20 cellular contexts compared by ENCODE assay signal in the genomic region with DNA sequence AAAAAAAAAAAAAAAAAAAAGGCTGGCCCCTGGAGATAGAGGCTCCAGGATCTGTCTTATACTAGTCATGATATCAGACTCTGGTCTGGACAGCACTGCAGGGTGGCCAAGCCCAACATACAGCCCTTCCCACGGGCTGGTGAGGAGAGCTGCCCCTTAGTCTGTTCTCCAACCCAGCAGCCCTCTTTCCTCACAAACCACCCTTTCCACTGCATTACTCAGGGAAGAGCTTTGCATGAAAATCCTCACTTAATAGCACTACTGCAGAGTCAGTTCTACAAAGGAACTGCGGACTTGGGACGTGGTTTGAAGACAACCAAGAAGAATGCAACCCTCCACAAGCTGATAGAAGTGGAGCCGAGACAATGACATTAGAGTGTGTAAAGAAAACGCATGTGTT. TPM values are rescaled to one million over a fixed set of nuclear protein-coding genes. Genes with fewer than 3 reads are reported as not detected.
DNase-seq lines count a peak whose midpoint lies in the region; ATAC-seq, FAIRE-seq and TF ChIP-seq lines count a peak whose summit lies in the region.
"Had no signal": no experiment of that assay in that cellular context is flagged by ENCODE, and none has a peak within 500 bp of the region (broad histone marks: within the 10 kb centered on the region; RNA-seq: fewer than 3 reads in every experiment).

No MANE protein-coding gene starts in this region.

- no peak overlapping the region for H3K18ac ChIP-seq in H1 (ENCODE audit: extremely low read depth, low read length)

- H3K4me3 ChIP-seq in A549 (no peak overlapping the region), PC-3 (ENCODE audit: low read length) (peak overlapping the region; percentile 95; the same call in 1 of the 2 replicates), H1 (ENCODE audit: extremely low read depth in 1 of 4, insufficient read depth in 2 of 4, low read depth in 3 of 4, low read length in 4 of 4) (no peak overlapping the region)
- H3K4me3 ChIP-seq: GM23338 had no signal

- no peak for TF ChIP-seq POLR2A in A549 (IDR thresholded peaks at IDR 0.05; ENCODE audit: low read length)
- TF ChIP-seq POLR2A in H1 (IDR thresholded peaks at IDR 0.05; ENCODE audit: control extremely low read depth in 1 of 2, low read depth in 2 of 2, low read length in 2 of 2): no peak

- no peak overlapping the region for H2BK120ac ChIP-seq in H1 (replicated peaks; ENCODE audit: low read depth, low read length)

- H3K9ac ChIP-seq in PC-3 (ENCODE audit: low read length) (peak overlapping the region; percentile 52; the same call in 1 of the 2 replicates), H1 (replicated peaks in 1 of 4; ENCODE audit: extremely low read depth in 1 of 4, low read depth in 3 of 4, low read length in 3 of 4) (no peak overlapping the region)

- 0 out of 2 replicates have a peak overlapping the region, but pooled peaks have one; percentile 14 for H2AK5ac ChIP-seq in H1 (ENCODE audit: low read depth, low read length)

- peak overlapping the region; percentile 46 to 47; a peak in 5 of 6 replicates for H3K27ac ChIP-seq in A549
- peak overlapping the region; percentile 99 for H3K27ac ChIP-seq in PC-3 (ENCODE audit: low read length)
- no peak overlapping the region for H3K27ac ChIP-seq in H1 (ENCODE audit: low read depth, low read length)
- H3K27ac ChIP-seq: HL-60 had no signal

- no peaks in the 10 kb centered on the region for H3K9me2 ChIP-seq in PC-3 (replicated peaks; ENCODE audit: low read length)

- no peak for TF ChIP-seq RAD21 in A549 (conservative IDR thresholded peaks at IDR 0.05 in 1 of 2, IDR thresholded peaks at IDR 0.05 in 1 of 2)
- TF ChIP-seq RAD21 in H1 (IDR thresholded peaks at IDR 0.05 in 1 of 2, conservative IDR thresholded peaks at IDR 0.05 in 1 of 2; ENCODE audit: low read depth in 2 of 2, low read length in 2 of 2): no peak

- H3K79me2 ChIP-seq in PC-3 (ENCODE audit: low read length) (peaks cover 100% of the 10 kb centered on the region), H1 (ENCODE audit: control insufficient read depth in 1 of 2, insufficient read depth in 2 of 2, low read length in 2 of 2) (peaks cover 0 to 23% of the 10 kb centered on the region in 2 experiments; a peak in 1 of 4 replicates)

- no peaks in the 10 kb centered on the region; the same call in 1 of the 2 replicates for H3K79me1 ChIP-seq in H1 (ENCODE audit: low read depth, low read length)

- TF ChIP-seq CTCF in A549 (IDR thresholded peaks at IDR 0.05) (no peak), PC-3 (conservative IDR thresholded peaks at IDR 0.05; ENCODE audit: low read depth, low read length) (no peak), H1 (IDR thresholded peaks at IDR 0.05; ENCODE audit: control extremely low read depth in 1 of 3, insufficient read depth in 1 of 3, low read depth in 1 of 3, low read length in 3 of 3) (no peak), neural crest cell (conservative IDR thresholded peaks at IDR 0.05) (no peak)

- H3K9me3 Mint-ChIP-seq in neural crest cell: no peaks in the 10 kb centered on the region
- H3K9me3 Mint-ChIP-seq: activated T-helper 1 cell treated with anti-CD3 and anti-CD28 coated beads, Interleukin-12 subunit alpha, Interleukin-12 subunit beta, Interleukin-2, Interleukin-4 antibody, amounts not matched to agents 30 ng/mL and 10 ng/mL and 1 ng/mL, durations not matched to agents 14 hours and 24 hours and 36 hours; CD4-positive, CD25-positive, alpha-beta regulatory T cell; GM23338; natural killer cell had no signal

- H3K23me2 ChIP-seq in H1 (ENCODE audit: low read depth, low read length): peaks cover 6% of the 10 kb centered on the region

- no peak overlapping the region for H2BK20ac ChIP-seq in H1 (ENCODE audit: low read length)

- TF ChIP-seq EP300 in A549 (IDR thresholded peaks at IDR 0.05): no peak
- TF ChIP-seq EP300 in H1 (IDR thresholded peaks at IDR 0.05; ENCODE audit: borderline replicate concordance in 1 of 2, low read depth in 2 of 2, low read length in 2 of 2): no peak

- H3K56ac ChIP-seq in H1 (replicated peaks; ENCODE audit: insufficient read length, low read depth, low read length): no peak overlapping the region

- no peak overlapping the region for H2BK12ac ChIP-seq in H1 (ENCODE audit: low read depth, low read length)

- peak overlapping the region; percentile 98 for H3K4me2 ChIP-seq in A549
- peak overlapping the region; percentile 94 for H3K4me2 ChIP-seq in PC-3 (ENCODE audit: low read length)
- no peak overlapping the region for H3K4me2 ChIP-seq in H1 (ENCODE audit: insufficient read depth in 1 of 2, low read depth in 2 of 2, low read length in 2 of 2)
- H3K4me2 ChIP-seq: GM23338 had no signal

- BruUV-seq in PC-3 (replicated peaks; lab: Mats Ljungman, UMichigan): no TSS peak

- ATAC-seq in A549: no peak; a peak in 1 of 6 replicates
- no peak for ATAC-seq in PC-3
- no peak for ATAC-seq in HG02588 (IDR thresholded peaks at IDR 0.05; ENCODE audit: unreplicated experiment)
- ATAC-seq in GM19463 (IDR thresholded peaks at IDR 0.05; ENCODE audit: unreplicated experiment): no peak
- ATAC-seq: activated CD4-positive, CD25-positive, alpha-beta regulatory T cell treated with anti-CD3 and anti-CD28 coated beads, Interleukin-2, amount 50 U/mL, for 24 hours; esophagus mucosa; GM23338; natural killer cell had no signal

- H3K9me3 ChIP-seq in A549 (no peaks in the 10 kb centered on the region), PC-3 (ENCODE audit: low read length) (no peaks in the 10 kb centered on the region), H1 (ENCODE audit: insufficient read depth in 2 of 2, low read depth in 1 of 2, low read length in 1 of 2) (no peaks in the 10 kb centered on the region)

- H3K4me1 ChIP-seq in A549 (peaks cover 94% of the 10 kb centered on the region), PC-3 (ENCODE audit: insufficient read depth, low read length) (peaks cover 90% of the 10 kb centered on the region), H1 (replicated peaks in 1 of 4; ENCODE audit: control insufficient read depth in 3 of 4, insufficient read depth in 4 of 4, low read length in 3 of 4) (peaks cover 5 to 12% (median 5%) of the 10 kb centered on the region in 4 experiments)

- 72% methylated on average over 5 of the region's 5 CpGs for WGBS in A549 (ENCODE audit: missing lambda C conversion rate)
- WGBS in H1 (ENCODE audit: extremely low coverage in 1 of 2, insufficient coverage in 1 of 2, insufficient read length in 1 of 2, insufficient replicate concordance in 2 of 2, low coverage in 1 of 2, low lambda C conversion rate in 2 of 2, missing lambda C conversion rate in 1 of 2), 2 experiments: 78% methylated on average over 5 of the region's 5 CpGs; no CpG with 5 or more reads in 1 of the 2 experiments

- POLR2A ChIA-PET in A549 (lab: Yijun Ruan, JAX) (no interaction called here), PC-3 (lab: Charles Lee; ENCODE audit: unreplicated experiment) (interaction anchor here (0.5 to 0.6 kb wide), 3 partner anchors 8 to 135 kb away, joined by 3 to 4 read pairs (median 4); no protein-coding TSS in a partner anchor), H1 (lab: Charles Lee; ENCODE audit: partially characterized antibody) (no interaction called here)

- no peak overlapping the region for H3K23ac ChIP-seq in H1 (ENCODE audit: insufficient read length)

- DNase-seq in A549 (ENCODE audit: low read depth in 1 of 2, low spot score in 1 of 2) (no peak), PC-3 (no peak), H1 (ENCODE audit: low read depth in 1 of 2, low spot score in 2 of 2) (no peak), neural crest cell (ENCODE audit: low read depth, low spot score) (no peak), activated gamma-delta T cell (lab: John Stamatoyannopoulos, UW) (no peak)
- DNase-seq in stimulated activated CD4-positive, alpha-beta T cell treated with anti-CD3 and anti-CD28 coated beads, Interleukin-12 subunit alpha, Interleukin-12 subunit beta, amount 100 ng/mL, for 4 hours: no peak
- DNase-seq: CD4-positive, CD25-positive, alpha-beta regulatory T cell; DMS53; MV-4-11; natural killer cell; NCI-H1930; NCI-H510A treated with DMSO at 0.1 percent for 48 hours; T-helper 9 cell had no signal

- H2BK15ac ChIP-seq in H1 (ENCODE audit: low read length): 0 out of 2 replicates have a peak overlapping the region, but pooled peaks have one; percentile 1

- 0 out of 2 replicates have a peak overlapping the region, but pooled peaks have one; percentile 54 for H2BK5ac ChIP-seq in H1 (ENCODE audit: low read depth, low read length)

- H4K20me1 ChIP-seq in PC-3 (ENCODE audit: low read length): peaks cover 68% of the 10 kb centered on the region
- peaks cover 0 to 6% of the 10 kb centered on the region in 2 experiments for H4K20me1 ChIP-seq in H1 (replicated peaks in 1 of 2; ENCODE audit: control insufficient read depth in 1 of 2, insufficient read depth in 2 of 2, low read length in 2 of 2)

- intact Hi-C loops in PC-3 (cut with micrococcal nuclease): no loop called here

- H3K27me3 ChIP-seq in PC-3 (ENCODE audit: low read length) (no peaks in the 10 kb centered on the region), H1 (replicated peaks in 1 of 4; ENCODE audit: control insufficient read depth in 3 of 4, extremely low read depth in 1 of 4, insufficient read depth in 3 of 4, low read length in 3 of 4) (no peaks in the 10 kb centered on the region; a peak in 1 of 7 replicates)

- H3K27me3 Mint-ChIP-seq in neural crest cell (ENCODE audit: low read depth): no peaks in the 10 kb centered on the region

- H2AFZ ChIP-seq in PC-3 (ENCODE audit: low read length) (no peak overlapping the region), H1 (ENCODE audit: low read length) (no peak overlapping the region)
- H2AFZ ChIP-seq: GM23338 had no signal

- no peak for FAIRE-seq in A549 (lab: Jason Lieb, UNC)
- FAIRE-seq in H1 (lab: Jason Lieb, UNC): no peak

- peaks cover 31% of the 10 kb centered on the region for H3K36me3 Mint-ChIP-seq in neural crest cell (ENCODE audit: low read depth)
- H3K36me3 Mint-ChIP-seq: CD4-positive, CD25-positive, alpha-beta regulatory T cell; natural killer cell had no signal

- no peak overlapping the region for H3K4ac ChIP-seq in H1 (replicated peaks; ENCODE audit: insufficient read length, low read depth, low read length)

- CTCF ChIA-PET in A549 (lab: Yijun Ruan, JAX): interaction anchor here (0.5 to 1.3 kb wide), 3 partner anchors 14 to 169 kb away, joined by 3 to 7 read pairs (median 3); no protein-coding TSS in a partner anchor
- CTCF ChIA-PET in PC-3 (lab: Charles Lee): interaction anchor here (0.7 kb wide), 2 partner anchors 10 to 170 kb away, joined by 6 to 12 read pairs; no protein-coding TSS in a partner anchor
- CTCF ChIA-PET in H1 (lab: Charles Lee; ENCODE audit: partially characterized antibody): interaction anchor here (0.6 to 1.4 kb wide), 4 partner anchors 34 to 168 kb away, joined by 3 to 4 read pairs (median 3); no protein-coding TSS in a partner anchor

- H3F3A ChIP-seq in PC-3 (ENCODE audit: low read length, unreplicated experiment): peaks cover 37% of the 10 kb centered on the region

- peak overlapping the region; percentile 36 for H3K27ac Mint-ChIP-seq in neural crest cell (ENCODE audit: unreplicated experiment)
- H3K27ac Mint-ChIP-seq: activated T-helper 1 cell treated with anti-CD3 and anti-CD28 coated beads, Interleukin-12 subunit alpha, Interleukin-12 subunit beta, Interleukin-2, Interleukin-4 antibody, amounts not matched to agents 30 ng/mL and 10 ng/mL and 1 ng/mL, durations not matched to agents 14 hours and 24 hours and 36 hours; CD4-positive, CD25-positive, alpha-beta regulatory T cell; GM23338; natural killer cell had no signal

- H4K8ac ChIP-seq in H1 (ENCODE audit: extremely low read depth, insufficient read depth, low read length): no peak overlapping the region

- H3K4me3 Mint-ChIP-seq in neural crest cell: peak overlapping the region; percentile 74
- H3K4me3 Mint-ChIP-seq: activated T-helper 1 cell treated with anti-CD3 and anti-CD28 coated beads, Interleukin-12 subunit alpha, Interleukin-12 subunit beta, Interleukin-2, Interleukin-4 antibody, amounts not matched to agents 30 ng/mL and 10 ng/mL and 1 ng/mL, durations not matched to agents 14 hours and 24 hours and 36 hours; CD4-positive, CD25-positive, alpha-beta regulatory T cell; GM23338; natural killer cell had no signal

- no peak overlapping the region for H4K5ac ChIP-seq in H1 (ENCODE audit: insufficient read length, low read depth, low read length)

- H3K36me3 ChIP-seq in PC-3 (ENCODE audit: low read depth, low read length) (peaks cover 87% of the 10 kb centered on the region), H1 (ENCODE audit: control insufficient read depth in 2 of 4, insufficient read depth in 4 of 4, low read length in 3 of 4) (peaks cover 0 to 6% (median 0%) of the 10 kb centered on the region in 4 experiments; a peak in 3 of 8 replicates)

- no peak overlapping the region for H3K14ac ChIP-seq in H1 (ENCODE audit: insufficient read length)

- H4K91ac ChIP-seq in H1 (replicated peaks; ENCODE audit: insufficient read length, low read length): no peak overlapping the region

- peaks cover 72% of the 10 kb centered on the region for H3K4me1 Mint-ChIP-seq in neural crest cell

RNA-seq across cellular contexts. Expression of gene BCAR3, which starts 5.7 kb away (rescaled TPM):
- polyA plus RNA-seq in A549 (2011; rRNA removed): 31.6 and 32.1 TPM in 2 replicates
- 28.6 and 37.0 TPM in 2 replicates for polyA plus RNA-seq in A549 (2012; cell fraction: cytosol; rRNA removed)
- polyA plus RNA-seq in A549 (2012; cell fraction: nucleus; rRNA removed): 40.5 and 50.4 TPM in 2 replicates
- polyA plus RNA-seq in A549 (2017; fragmentation: RNase III; extraction: RNeasy Plus Mini Kit Qiagen cat#74134 plus additional on column Dnase treatment): 29.8 to 35.8 TPM (median 33.4 TPM) in 3 replicates
- 27.5 and 30.0 TPM in 2 replicates for polyA minus RNA-seq in A549 (2011; rRNA and poly(A)+ RNA removed)
- total RNA-seq in PC-3 (2014; rRNA removed): 169 and 171 TPM in 2 replicates
- 8.3 and 9.2 TPM in 2 replicates for total RNA-seq in H1 (2021; fragmentation: NEBNext Ultra II Directional; extraction: Animal tissue kit (Norgen Biotek cat#: 25700))
- polyA plus RNA-seq in H1 (2011; rRNA removed): 5.6 and 7.3 TPM in 2 replicates
- polyA plus RNA-seq in H1 (2011; cell fraction: cytosol; rRNA removed): 6.6 TPM
- 9.7 TPM for polyA plus RNA-seq in H1 (2011; cell fraction: nucleus; rRNA removed)
- polyA plus RNA-seq in H1 (2012, experiment 1 of 2): 7.0 to 8.0 TPM (median 7.8 TPM) in 4 replicates
- 6.1 TPM for polyA plus RNA-seq in H1 (2012, experiment 2 of 2)
- 5.1 TPM for polyA plus RNA-seq in H1 (2013, experiment 1 of 2)
- 5.2 TPM for polyA plus RNA-seq in H1 (2013, experiment 2 of 2)
- 10.9 and 11.0 TPM in 2 replicates for polyA minus RNA-seq in H1 (2011; rRNA and poly(A)+ RNA removed)
- 19.4 TPM for polyA minus RNA-seq in H1 (2011; cell fraction: cytosol; rRNA and poly(A)+ RNA removed)
- 14.6 TPM for polyA minus RNA-seq in H1 (2011; cell fraction: nucleus; rRNA and poly(A)+ RNA removed)
- 38.5 and 41.6 TPM in 2 replicates for total RNA-seq in neural crest cell

Comparison
In these comparisons a context has a peak if more than half of its experiments do, and no peak if none do; other contexts are left out.
1. H3K4me2 ChIP-seq: peak in A549 (single experiment) and PC-3 (single experiment); none in H1 (0 of 2).